Comparison of ENCODE assay signal across 24 cellular contexts in the genomic region with DNA sequence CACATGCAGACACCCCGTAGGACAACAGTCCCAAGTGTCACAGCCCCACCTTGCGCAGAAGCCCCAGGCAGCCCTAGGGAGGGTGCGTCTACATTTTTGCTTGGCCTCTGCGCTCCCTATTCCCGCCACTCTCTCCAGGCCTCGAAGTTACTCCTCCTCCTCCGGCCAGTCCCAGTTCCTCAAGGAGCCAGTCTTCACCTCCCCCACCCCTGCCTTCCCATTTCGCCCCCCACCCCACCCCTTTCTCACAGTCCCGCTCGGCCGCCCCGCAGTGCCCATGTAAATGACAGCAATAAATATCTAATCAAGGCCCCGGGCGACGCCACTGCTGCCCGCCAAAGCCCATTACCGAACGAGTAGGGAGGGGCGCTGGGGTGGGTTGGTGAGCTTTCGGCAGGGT.
"Had no signal": no experiment of that assay in that cellular context is flagged by ENCODE, and none has a peak within 500 bp of the region (broad histone marks: within the 10 kb centered on the region; RNA-seq: fewer than 3 reads in every experiment).

No MANE protein-coding gene starts in this region.

- H3K4me1 ChIP-seq: parathyroid adenoma had no signal

- H3K36me3 ChIP-seq: ascending aorta, brain microvascular endothelial cell, colonic mucosa, esophagus muscularis mucosa, left ventricle myocardium inferior, thoracic aorta, upper lobe of left lung, WERI-Rb-1 had no signal

- DNase-seq: activated gamma-delta T cell treated with Interleukin-2 at 50 U/mL for 16 hours; activated T-cell treated with anti-CD3 and anti-CD28 coated beads, Interleukin-2, amount 50 U/mL, for 1 hour; brain microvascular endothelial cell; colonic mucosa; dorsolateral prefrontal cortex; effector memory CD8-positive, alpha-beta T cell; glutamatergic neuron; immature natural killer cell; kidney glomerular epithelial cell; left ventricle myocardium inferior; stimulated activated CD4-positive, alpha-beta T cell treated with anti-CD3 and anti-CD28 coated beads, Interleukin-12 subunit alpha, Interleukin-12 subunit beta, amount 100 ng/mL, for 4 hours; stimulated activated CD4-positive, alpha-beta T cell treated with anti-CD3 and anti-CD28 coated beads, Interleukin-4, amount 100 ng/mL, for 4 hours; T-helper 1 cell; WERI-Rb-1 had no signal

- ATAC-seq: activated naive CD4-positive, alpha-beta T cell treated with anti-CD3 and anti-CD28 coated beads, Interleukin-2, amount 50 U/mL, for 72 hours; effector memory CD8-positive, alpha-beta T cell; natural killer cell treated with Interleukin-12 subunit alpha and Interleukin-12 subunit beta and Interleukin-15 and Interleukin-18, amount 100 ng/mL, for 72 hours had no signal

- H3K27ac ChIP-seq: ascending aorta, brain microvascular endothelial cell, colonic mucosa, dorsolateral prefrontal cortex, esophagus muscularis mucosa, hepatocyte, left ventricle myocardium inferior, parathyroid adenoma, thoracic aorta, upper lobe of left lung, WERI-Rb-1 had no signal

- H3K27ac Mint-ChIP-seq: activated naive CD4-positive, alpha-beta T cell treated with anti-CD3 and anti-CD28 coated beads, Interleukin-2, amount 50 U/mL, for 72 hours; effector memory CD8-positive, alpha-beta T cell; immature natural killer cell; mesothelial cell of epicardium; natural killer cell treated with Interleukin-12 subunit alpha and Interleukin-12 subunit beta and Interleukin-15 and Interleukin-18, amount 100 ng/mL, for 72 hours had no signal

- H3K9me3 ChIP-seq: ascending aorta, colonic mucosa, esophagus muscularis mucosa, left ventricle myocardium inferior, thoracic aorta, upper lobe of left lung had no signal

- H3K9me3 Mint-ChIP-seq: activated naive CD4-positive, alpha-beta T cell treated with anti-CD3 and anti-CD28 coated beads, Interleukin-2, amount 50 U/mL, for 72 hours; central memory CD8-positive, alpha-beta T cell; effector memory CD8-positive, alpha-beta T cell; mesothelial cell of epicardium; natural killer cell treated with Interleukin-12 subunit alpha and Interleukin-12 subunit beta and Interleukin-15 and Interleukin-18, amount 100 ng/mL, for 72 hours had no signal

- H3K4me3 ChIP-seq: ascending aorta, colonic mucosa, dorsolateral prefrontal cortex, esophagus muscularis mucosa, hepatocyte, left ventricle myocardium inferior, thoracic aorta, upper lobe of left lung had no signal

- H3K4me3 Mint-ChIP-seq: central memory CD8-positive, alpha-beta T cell; effector memory CD8-positive, alpha-beta T cell; immature natural killer cell; mesothelial cell of epicardium; natural killer cell treated with Interleukin-12 subunit alpha and Interleukin-12 subunit beta and Interleukin-15 and Interleukin-18, amount 100 ng/mL, for 72 hours had no signal

- H3K36me3 Mint-ChIP-seq: immature natural killer cell; mesothelial cell of epicardium; natural killer cell treated with Interleukin-12 subunit alpha and Interleukin-12 subunit beta and Interleukin-15 and Interleukin-18, amount 100 ng/mL, for 72 hours had no signal

- H3K9ac ChIP-seq: parathyroid adenoma had no signal
